In the genomic region with DNA sequence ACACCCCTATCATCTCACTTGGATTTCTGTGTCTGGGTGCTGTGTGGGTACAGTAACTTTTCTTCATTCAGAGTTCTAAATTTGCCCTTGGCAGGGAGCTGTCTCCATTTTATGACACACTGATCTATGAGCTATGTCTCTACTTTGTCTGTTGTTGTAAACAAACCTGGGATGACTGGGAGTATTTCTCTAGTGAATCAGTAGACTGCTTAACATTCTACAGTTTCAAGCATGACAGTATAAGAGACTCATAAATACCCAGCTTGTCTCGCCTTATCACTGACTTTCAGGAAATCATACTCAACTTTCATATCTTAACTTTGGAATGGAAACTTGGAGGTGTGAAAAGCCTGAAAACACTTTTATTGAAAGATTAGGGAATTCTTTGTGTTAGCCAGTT, we compare ENCODE assay signal across 28 cellular contexts.
DNase-seq lines count a peak whose midpoint lies in the region; ATAC-seq, FAIRE-seq and TF ChIP-seq lines count a peak whose summit lies in the region.
"Had no signal": no experiment of that assay in that cellular context is flagged by ENCODE, and none has a peak within 500 bp of the region (broad histone marks: within the 10 kb centered on the region; RNA-seq: fewer than 3 reads in every experiment).

No MANE protein-coding gene starts in this region.

- no peaks in the 10 kb centered on the region for H3K79me2 ChIP-seq in HCT116 (ENCODE audit: insufficient read depth, low read length)

- CTCF ChIA-PET in HCT116 (lab: Charles Lee) = interaction anchor here (1.4 kb wide), 1 partner anchor 365 kb away, joined by 3 read pairs; no protein-coding TSS in a partner anchor

- ATAC-seq in HCT116 (no peak), HG03159 (IDR thresholded peaks at IDR 0.05; ENCODE audit: unreplicated experiment) (no peak)
- ATAC-seq: activated CD8-positive, alpha-beta memory T cell treated with anti-CD3 and anti-CD28 coated beads, Interleukin-2, amount 10 ng/mL, durations not matched to agents 7 days and 5 days; gastroesophageal sphincter; natural killer cell treated with Interleukin-12 subunit alpha and Interleukin-12 subunit beta and Interleukin-15 and Interleukin-18, amount 100 ng/mL, for 72 hours; psoas muscle; stimulated activated naive B cell treated with anti-CD40 and anti-IgM and Interleukin-4, amounts not matched to agents 10 μg/mL and 1 μg/mL and 100 μg/mL, for 72 hours; upper lobe of right lung had no signal

- RAD21 ChIA-PET in HCT116 (lab: Charles Lee; ENCODE audit: low non-redundant PET in 1 of 2, low total read pairs in 2 of 2, uncharacterized antibody in 2 of 2, unreplicated experiment in 2 of 2) = no interaction called here

- DNase-seq in AG08396 (ENCODE audit: low spot score) (peak; percentile 21), HCT116 (ENCODE audit: low read depth, low spot score) (no peak), brain microvascular endothelial cell (peak; percentile 39), myocyte (ENCODE audit: low read depth) (peak; percentile 12), GM12892 (ENCODE audit: insufficient read length) (no peak), foreskin melanocyte (no peak)
- no peak for DNase-seq in stimulated activated naive CD4-positive, alpha-beta T cell (lab: John Stamatoyannopoulos, UW)
- DNase-seq: ACHN; activated CD4-positive, alpha-beta T cell treated with anti-CD3 and anti-CD28 coated beads for 1 hour; activated CD8-positive, alpha-beta memory T cell treated with anti-CD3 and anti-CD28 coated beads, Interleukin-2, amount 10 ng/mL, durations not matched to agents 7 days and 5 days; activated gamma-delta T cell; aorta; CD4-positive, alpha-beta memory T cell; colonic mucosa; DMS79; KBM-7; NCI-H1092 treated with DMSO at 0.1 percent for 48 hours; NCI-H748 treated with DMSO at 0.1 percent for 48 hours; PC-9; psoas muscle; stimulated activated naive B cell treated with anti-CD40 and anti-IgM and Interleukin-4, amounts not matched to agents 10 μg/mL and 1 μg/mL and 100 μg/mL, for 72 hours; T1000; upper lobe of right lung had no signal

- no peaks in the 10 kb centered on the region for H3K4me1 ChIP-seq in HCT116 (ENCODE audit: control insufficient read depth in 1 of 2, insufficient read depth in 2 of 2, low read length in 2 of 2)
- H3K4me1 ChIP-seq: colonic mucosa, gastroesophageal sphincter, psoas muscle, upper lobe of right lung had no signal

- intact Hi-C loops in HCT116 (cut with micrococcal nuclease) = no loop called here

- no peaks in the 10 kb centered on the region for H3K36me3 ChIP-seq in HCT116 (ENCODE audit: control insufficient read depth in 1 of 2, insufficient read depth in 2 of 2, low read length in 2 of 2)
- no peaks in the 10 kb centered on the region for H3K36me3 ChIP-seq in brain microvascular endothelial cell (replicated peaks)
- H3K36me3 ChIP-seq: colonic mucosa, gastroesophageal sphincter, upper lobe of right lung had no signal

- no peaks in the 10 kb centered on the region for H3K9me3 ChIP-seq in HCT116 (ENCODE audit: control insufficient read depth in 1 of 2, insufficient read depth in 1 of 2, low read depth in 1 of 2, low read length in 2 of 2)
- H3K9me3 ChIP-seq: colonic mucosa, gastroesophageal sphincter, psoas muscle, upper lobe of right lung had no signal

- in situ Hi-C loops in brain microvascular endothelial cell (cut with HindIII; ENCODE audit: low pct_ligation_motif_present, low sequenced_read_pairs) = no loop called here

- POLR2A ChIA-PET in HCT116 (lab: Charles Lee) = no interaction called here

- no peak for TF ChIP-seq RAD21 in HCT116 (IDR thresholded peaks at IDR 0.05; ENCODE audit: low read depth)

- H3K4me2 ChIP-seq in HCT116 (ENCODE audit: low read length) = no peak overlapping the region
- H3K4me2 ChIP-seq: PC-9 had no signal

- no peaks in the 10 kb centered on the region for H4K20me1 ChIP-seq in HCT116 (ENCODE audit: insufficient read depth)

- H3K27me3 ChIP-seq in HCT116 (ENCODE audit: insufficient read depth, low read length) (no peaks in the 10 kb centered on the region), brain microvascular endothelial cell (replicated peaks) (no peaks in the 10 kb centered on the region)
- H3K27me3 ChIP-seq: colonic mucosa, gastroesophageal sphincter, upper lobe of right lung had no signal

- BruUV-seq in HCT116 (replicated peaks; lab: Mats Ljungman, UMichigan) = no TSS peak

- no peaks in the 10 kb centered on the region for H3K9me2 ChIP-seq in HCT116 (ENCODE audit: insufficient read depth)

- no peak overlapping the region for H3K4me3 ChIP-seq in HCT116 (replicated peaks in 1 of 2; ENCODE audit: low read depth in 1 of 2, low read length in 2 of 2)
- no peak overlapping the region for H3K4me3 ChIP-seq in brain microvascular endothelial cell (ENCODE audit: low read depth, low read length)
- H3K4me3 ChIP-seq: colonic mucosa, gastroesophageal sphincter, lung, PC-9, psoas muscle, upper lobe of right lung had no signal

- TF ChIP-seq CTCF in HCT116 (IDR thresholded peaks at IDR 0.05 in 2 of 3, conservative IDR thresholded peaks at IDR 0.05 in 1 of 3; ENCODE audit: borderline replicate concordance in 1 of 3, insufficient read depth in 1 of 3, low read depth in 2 of 3, low read length in 2 of 3) (no peak), brain microvascular endothelial cell (IDR thresholded peaks at IDR 0.05; ENCODE audit: low read depth, low read length, missing control alignments) (no peak)

- TF ChIP-seq POLR2A in HCT116 (IDR thresholded peaks at IDR 0.05; ENCODE audit: borderline replicate concordance, extremely low read depth, insufficient read depth, insufficient read length) = no peak
- TF ChIP-seq POLR2A in GM12892 (IDR thresholded peaks at IDR 0.05; ENCODE audit: low read depth, low read length) = no peak

- FAIRE-seq in GM12892 (lab: Jason Lieb, UNC) = no peak
- FAIRE-seq: endothelial cell of umbilical vein had no signal

- no peak overlapping the region for H3K9ac ChIP-seq in HCT116 (ENCODE audit: low read length)

- H3K27ac ChIP-seq in HCT116 (ENCODE audit: low read depth, low read length) (no peak overlapping the region), brain microvascular endothelial cell (no peak overlapping the region)
- H3K27ac ChIP-seq: colonic mucosa, gastroesophageal sphincter, PC-9, psoas muscle, upper lobe of right lung had no signal

- peak overlapping the region; percentile 79 for H2AFZ ChIP-seq in HCT116 (ENCODE audit: low read depth, low read length, poor library complexity, severe bottlenecking)

TF ChIP-seq in HCT116, 20 proteins besides CTCF, POLR2A, EP300 and RAD21:
- no peak for TF ChIP-seq SIN3A (IDR thresholded peaks at IDR 0.05; ENCODE audit: low read depth)
- TF ChIP-seq CBX3 (IDR thresholded peaks at IDR 0.05; ENCODE audit: low read depth) = no peak
- TF ChIP-seq ZNF274 (IDR thresholded peaks at IDR 0.05; ENCODE audit: low read depth, low read length) = no peak
- TF ChIP-seq, protein P1, sequence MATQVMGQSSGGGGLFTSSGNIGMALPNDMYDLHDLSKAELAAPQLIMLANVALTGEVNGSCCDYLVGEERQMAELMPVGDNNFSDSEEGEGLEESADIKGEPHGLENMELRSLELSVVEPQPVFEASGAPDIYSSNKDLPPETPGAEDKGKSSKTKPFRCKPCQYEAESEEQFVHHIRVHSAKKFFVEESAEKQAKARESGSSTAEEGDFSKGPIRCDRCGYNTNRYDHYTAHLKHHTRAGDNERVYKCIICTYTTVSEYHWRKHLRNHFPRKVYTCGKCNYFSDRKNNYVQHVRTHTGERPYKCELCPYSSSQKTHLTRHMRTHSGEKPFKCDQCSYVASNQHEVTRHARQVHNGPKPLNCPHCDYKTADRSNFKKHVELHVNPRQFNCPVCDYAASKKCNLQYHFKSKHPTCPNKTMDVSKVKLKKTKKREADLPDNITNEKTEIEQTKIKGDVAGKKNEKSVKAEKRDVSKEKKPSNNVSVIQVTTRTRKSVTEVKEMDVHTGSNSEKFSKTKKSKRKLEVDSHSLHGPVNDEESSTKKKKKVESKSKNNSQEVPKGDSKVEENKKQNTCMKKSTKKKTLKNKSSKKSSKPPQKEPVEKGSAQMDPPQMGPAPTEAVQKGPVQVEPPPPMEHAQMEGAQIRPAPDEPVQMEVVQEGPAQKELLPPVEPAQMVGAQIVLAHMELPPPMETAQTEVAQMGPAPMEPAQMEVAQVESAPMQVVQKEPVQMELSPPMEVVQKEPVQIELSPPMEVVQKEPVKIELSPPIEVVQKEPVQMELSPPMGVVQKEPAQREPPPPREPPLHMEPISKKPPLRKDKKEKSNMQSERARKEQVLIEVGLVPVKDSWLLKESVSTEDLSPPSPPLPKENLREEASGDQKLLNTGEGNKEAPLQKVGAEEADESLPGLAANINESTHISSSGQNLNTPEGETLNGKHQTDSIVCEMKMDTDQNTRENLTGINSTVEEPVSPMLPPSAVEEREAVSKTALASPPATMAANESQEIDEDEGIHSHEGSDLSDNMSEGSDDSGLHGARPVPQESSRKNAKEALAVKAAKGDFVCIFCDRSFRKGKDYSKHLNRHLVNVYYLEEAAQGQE (IDR thresholded peaks at IDR 0.05; ENCODE audit: low read depth) = no peak
- TF ChIP-seq JUND (IDR thresholded peaks at IDR 0.05) = no peak
- TF ChIP-seq CEBPB (IDR thresholded peaks at IDR 0.05; ENCODE audit: low read depth) = no peak
- no peak for TF ChIP-seq TCF7L2 (IDR thresholded peaks at IDR 0.05; ENCODE audit: borderline replicate concordance, extremely low read depth, insufficient read depth, insufficient read length)
TF ChIP-seq in HCT116: peak in this region for 0.

Comparison
In these comparisons a context has a peak if more than half of its experiments do, and no peak if none do; other contexts are left out.
1. DNase-seq: peak in AG08396 (single experiment), brain microvascular endothelial cell (single experiment) and myocyte (single experiment); none in HCT116 (single experiment), GM12892 (single experiment), foreskin melanocyte (single experiment) and stimulated activated naive CD4-positive, alpha-beta T cell (0 of 6).